In the genomic region with DNA sequence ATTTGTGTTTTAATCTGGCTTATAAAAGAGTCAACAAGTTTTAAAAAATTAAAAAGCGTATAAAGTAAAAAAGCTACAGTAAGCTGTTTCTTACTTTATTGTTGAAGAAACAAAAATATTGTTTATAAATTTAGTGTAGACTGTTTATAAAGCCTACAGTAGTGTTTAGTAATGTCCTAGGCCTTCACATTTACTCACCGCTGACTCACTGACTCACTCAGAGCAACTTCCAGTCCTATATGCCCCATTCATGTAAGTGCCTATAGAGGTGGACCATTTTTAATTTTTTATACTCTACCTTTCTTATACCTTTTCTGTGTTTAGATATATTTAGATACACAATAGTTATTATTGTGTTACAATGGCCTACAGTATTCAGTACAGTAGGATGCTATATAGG, we compare ENCODE assay signal across 25 cellular contexts. TPM values are rescaled to one million over a fixed set of nuclear protein-coding genes. Genes with fewer than 3 reads are reported as not detected.
"Had no signal": no experiment of that assay in that cellular context is flagged by ENCODE, and none has a peak within 500 bp of the region (broad histone marks: within the 10 kb centered on the region; RNA-seq: fewer than 3 reads in every experiment).

No MANE protein-coding gene starts in this region.

- H3K4me1 Mint-ChIP-seq: naive thymus-derived CD8-positive, alpha-beta T cell; stimulated activated memory B cell treated with anti-CD40 and anti-IgM and Interleukin-4, amounts not matched to agents 10 μg/mL and 1 μg/mL and 100 μg/mL, for 72 hours had no signal

- ATAC-seq: heart left ventricle; left lobe of liver; mucosa of descending colon; naive thymus-derived CD8-positive, alpha-beta T cell; psoas muscle; sciatic nerve; stimulated activated memory B cell treated with anti-CD40 and anti-IgM and Interleukin-4, amounts not matched to agents 10 μg/mL and 1 μg/mL and 100 μg/mL, for 72 hours had no signal

- H3K9me3 ChIP-seq: esophagus squamous epithelium, heart left ventricle, mucosa of descending colon, neutrophil, psoas muscle, spleen, tibial artery, upper lobe of left lung, vagina had no signal

- H3K27me3 ChIP-seq: esophagus squamous epithelium, heart left ventricle, neutrophil, spleen, tibial artery, upper lobe of left lung, vagina had no signal

- FAIRE-seq: endometrium, frontal cortex, islet of Langerhans had no signal

- H3K27ac Mint-ChIP-seq: naive thymus-derived CD8-positive, alpha-beta T cell; stimulated activated memory B cell treated with anti-CD40 and anti-IgM and Interleukin-4, amounts not matched to agents 10 μg/mL and 1 μg/mL and 100 μg/mL, for 72 hours; stimulated activated naive CD8-positive, alpha-beta T cell treated with anti-CD3 and anti-CD28 coated beads, Interleukin-15, Interleukin-2, amounts not matched to agents 100 ng/mL and 50 ng/mL, for 24 hours had no signal

- DNase-seq: effector memory CD4-positive, alpha-beta T cell; esophagus squamous epithelium; heart left ventricle; hippocampal formation; mammary epithelial cell; mucosa of descending colon; naive thymus-derived CD8-positive, alpha-beta T cell; psoas muscle; retina; spleen; stimulated activated CD4-positive, alpha-beta T cell treated with anti-CD3 and anti-CD28 coated beads, Interleukin-15, amount 100 ng/mL, for 24 hours; stimulated activated CD4-positive, alpha-beta T cell treated with anti-CD3 and anti-CD28 coated beads, Interleukin-1b, Interleukin-23, amount 100 ng/mL, for 48 hours; stimulated activated CD4-positive, alpha-beta T cell treated with anti-CD3 and anti-CD28 coated beads, Interleukin-4, amount 100 ng/mL, for 24 hours; tibial artery; upper lobe of left lung had no signal

- H3K36me3 ChIP-seq: esophagus squamous epithelium, neutrophil, spleen, tibial artery, upper lobe of left lung, vagina had no signal

- H3K36me3 Mint-ChIP-seq: naive thymus-derived CD8-positive, alpha-beta T cell; stimulated activated memory B cell treated with anti-CD40 and anti-IgM and Interleukin-4, amounts not matched to agents 10 μg/mL and 1 μg/mL and 100 μg/mL, for 72 hours had no signal

- H3K4me1 ChIP-seq: esophagus squamous epithelium, psoas muscle, spleen, upper lobe of left lung, vagina had no signal

- H3K27ac ChIP-seq: esophagus squamous epithelium, heart left ventricle, neutrophil, psoas muscle, spleen, tibial artery, upper lobe of left lung, vagina had no signal

- H3K4me3 ChIP-seq: esophagus squamous epithelium, heart left ventricle, mucosa of descending colon, psoas muscle, spleen, tibial artery, upper lobe of left lung, vagina had no signal

- H3K4me3 Mint-ChIP-seq: naive thymus-derived CD8-positive, alpha-beta T cell; stimulated activated memory B cell treated with anti-CD40 and anti-IgM and Interleukin-4, amounts not matched to agents 10 μg/mL and 1 μg/mL and 100 μg/mL, for 72 hours; stimulated activated naive CD8-positive, alpha-beta T cell treated with anti-CD3 and anti-CD28 coated beads, Interleukin-15, Interleukin-2, amounts not matched to agents 100 ng/mL and 50 ng/mL, for 24 hours had no signal

RNA-seq across cellular contexts. Expression of a gene that starts 12.2 kb away (rescaled TPM):
- total RNA-seq: glomerular endothelial cell had no signal
